In genomic region chr19:14553042-14553938, GRCh38 we compare ENCODE assay signal across 1 cellular context.
TF ChIP-seq lines count a peak whose summit lies in the region.

No MANE protein-coding gene starts in this region.

TF ChIP-seq in HepG2, 621 proteins besides CTCF, POLR2A, EP300 and RAD21:
- TF ChIP-seq JUND (CRISPR knock-in tag; IDR thresholded peaks at IDR 0.05) (no peak), AGO2 (optimal IDR thresholded peaks at IDR 0.05; ENCODE audit: low read depth, low read length) (peak; percentile 27)
